1 cellular context compared by ENCODE assay signal in the genomic region with DNA sequence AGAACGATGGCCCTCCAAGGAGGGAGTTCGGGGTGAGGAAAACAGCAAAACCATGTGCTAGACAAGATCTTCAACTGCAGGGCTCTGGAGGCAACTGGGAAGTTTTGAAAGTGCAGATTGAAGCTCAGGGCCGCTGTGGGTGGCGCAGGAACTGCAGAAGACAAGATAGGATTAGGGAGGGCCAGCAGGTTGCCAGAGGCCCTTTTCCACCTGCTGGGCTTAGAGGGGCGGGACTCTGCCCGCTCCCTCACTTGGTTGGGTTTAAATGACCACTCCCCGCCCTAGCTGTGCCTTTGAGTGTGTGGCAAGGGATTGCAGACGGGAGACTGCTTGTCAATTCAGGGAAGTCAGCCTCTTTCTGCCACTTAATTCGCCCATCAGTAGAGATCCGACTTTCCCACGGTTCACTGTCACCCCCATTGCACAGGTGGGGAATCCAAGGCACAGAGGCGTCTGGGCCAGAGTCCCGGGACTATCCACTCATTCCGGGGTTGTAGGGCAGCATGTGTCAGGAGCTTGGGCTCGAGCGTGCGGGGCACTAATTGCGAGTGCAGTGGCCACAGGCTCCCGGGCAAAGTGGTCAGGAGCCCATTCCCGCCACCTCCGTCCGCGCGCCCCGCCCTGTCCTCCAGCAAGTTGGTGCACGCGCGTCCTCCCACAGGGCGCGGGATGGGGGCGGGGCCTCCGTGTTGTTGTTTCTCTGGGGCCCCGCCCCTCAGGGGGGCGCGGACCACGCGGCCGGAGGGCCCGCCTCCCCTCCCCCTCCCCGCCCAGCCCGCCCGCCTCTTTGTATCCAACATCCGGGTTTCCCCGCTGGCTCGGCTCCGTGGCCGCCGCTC.
TF ChIP-seq lines count a peak whose summit lies in the region.

A gene (plus strand): TSS at position 816 of the 839 bp plus-strand sequence. CDS start 433 bp downstream, outside the sequence.

TF ChIP-seq in HepG2, 621 proteins besides CTCF, POLR2A, EP300 and RAD21 (continued from another document and continues in another):
- peak; percentile 53; the same call in 1 of the 2 replicates for TF ChIP-seq FOXJ3 (CRISPR knock-in tag; IDR thresholded peaks at IDR 0.05; ENCODE audit: borderline replicate concordance)
- no peak for TF ChIP-seq ZNF776 (CRISPR knock-in tag; IDR thresholded peaks at IDR 0.05)
- TF ChIP-seq ZMYM4 (CRISPR knock-in tag; IDR thresholded peaks at IDR 0.05), result 0 out of 2 replicates have a peak, but pooled peaks have one; percentile 34
- TF ChIP-seq TCF12 (IDR thresholded peaks at IDR 0.05), result no peak
- no peak for TF ChIP-seq TCF12 (CRISPR knock-in tag; IDR thresholded peaks at IDR 0.05)
- TF ChIP-seq, protein P1, sequence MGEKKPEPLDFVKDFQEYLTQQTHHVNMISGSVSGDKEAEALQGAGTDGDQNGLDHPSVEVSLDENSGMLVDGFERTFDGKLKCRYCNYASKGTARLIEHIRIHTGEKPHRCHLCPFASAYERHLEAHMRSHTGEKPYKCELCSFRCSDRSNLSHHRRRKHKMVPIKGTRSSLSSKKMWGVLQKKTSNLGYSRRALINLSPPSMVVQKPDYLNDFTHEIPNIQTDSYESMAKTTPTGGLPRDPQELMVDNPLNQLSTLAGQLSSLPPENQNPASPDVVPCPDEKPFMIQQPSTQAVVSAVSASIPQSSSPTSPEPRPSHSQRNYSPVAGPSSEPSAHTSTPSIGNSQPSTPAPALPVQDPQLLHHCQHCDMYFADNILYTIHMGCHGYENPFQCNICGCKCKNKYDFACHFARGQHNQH (CRISPR knock-in tag; IDR thresholded peaks at IDR 0.05), result no peak
- TF ChIP-seq ZNF501 (CRISPR knock-in tag; IDR thresholded peaks at IDR 0.05), result no peak
- TF ChIP-seq ZKSCAN5 (CRISPR knock-in tag; IDR thresholded peaks at IDR 0.05), result no peak
- no peak for TF ChIP-seq LCORL (IDR thresholded peaks at IDR 0.05)
- TF ChIP-seq LCORL (CRISPR knock-in tag; IDR thresholded peaks at IDR 0.05), result 0 out of 2 replicates have a peak, but pooled peaks have one; percentile 35
- TF ChIP-seq RFXANK (CRISPR knock-in tag; IDR thresholded peaks at IDR 0.05), result no peak
- TF ChIP-seq GATAD2A (CRISPR knock-in tag; IDR thresholded peaks at IDR 0.05), result 0 out of 2 replicates have a peak, but pooled peaks have one; percentile 18
- TF ChIP-seq GATAD1 (CRISPR knock-in tag; IDR thresholded peaks at IDR 0.05), result no peak; the same call in 1 of the 2 replicates
- TF ChIP-seq NKX3-1 (CRISPR knock-in tag; IDR thresholded peaks at IDR 0.05), result no peak
- TF ChIP-seq FOXM1 (CRISPR knock-in tag; IDR thresholded peaks at IDR 0.05), result no peak
- TF ChIP-seq, protein P2, sequence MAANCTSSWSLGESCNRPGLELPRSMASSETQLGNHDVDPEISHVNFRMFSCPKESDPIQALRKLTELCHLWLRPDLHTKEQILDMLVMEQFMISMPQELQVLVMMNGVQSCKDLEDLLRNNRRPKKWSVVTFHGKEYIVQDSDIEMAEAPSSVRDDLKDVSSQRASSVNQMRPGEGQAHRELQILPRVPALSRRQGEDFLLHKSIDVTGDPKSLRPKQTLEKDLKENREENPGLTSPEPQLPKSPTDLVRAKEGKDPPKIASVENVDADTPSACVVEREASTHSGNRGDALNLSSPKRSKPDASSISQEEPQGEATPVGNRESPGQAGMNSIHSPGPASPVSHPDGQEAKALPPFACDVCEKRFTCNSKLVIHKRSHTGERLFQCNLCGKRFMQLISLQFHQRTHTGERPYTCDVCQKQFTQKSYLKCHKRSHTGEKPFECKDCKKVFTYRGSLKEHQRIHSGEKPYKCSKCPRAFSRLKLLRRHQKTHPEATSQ (CRISPR knock-in tag; IDR thresholded peaks at IDR 0.05; ENCODE audit: borderline replicate concordance), result no peak
- TF ChIP-seq ATF1 (CRISPR knock-in tag; IDR thresholded peaks at IDR 0.05), result no peak
- TF ChIP-seq JUNB (CRISPR knock-in tag; IDR thresholded peaks at IDR 0.05; ENCODE audit: borderline replicate concordance), result no peak
- TF ChIP-seq ZNF772 (CRISPR knock-in tag; IDR thresholded peaks at IDR 0.05), result no peak
- no peak for TF ChIP-seq KLF12 (CRISPR knock-in tag; IDR thresholded peaks at IDR 0.05; ENCODE audit: borderline replicate concordance)
- TF ChIP-seq RXRA (CRISPR knock-in tag; IDR thresholded peaks at IDR 0.05), result peak; percentile 51; the same call in 1 of the 2 replicates
- TF ChIP-seq, protein P3, sequence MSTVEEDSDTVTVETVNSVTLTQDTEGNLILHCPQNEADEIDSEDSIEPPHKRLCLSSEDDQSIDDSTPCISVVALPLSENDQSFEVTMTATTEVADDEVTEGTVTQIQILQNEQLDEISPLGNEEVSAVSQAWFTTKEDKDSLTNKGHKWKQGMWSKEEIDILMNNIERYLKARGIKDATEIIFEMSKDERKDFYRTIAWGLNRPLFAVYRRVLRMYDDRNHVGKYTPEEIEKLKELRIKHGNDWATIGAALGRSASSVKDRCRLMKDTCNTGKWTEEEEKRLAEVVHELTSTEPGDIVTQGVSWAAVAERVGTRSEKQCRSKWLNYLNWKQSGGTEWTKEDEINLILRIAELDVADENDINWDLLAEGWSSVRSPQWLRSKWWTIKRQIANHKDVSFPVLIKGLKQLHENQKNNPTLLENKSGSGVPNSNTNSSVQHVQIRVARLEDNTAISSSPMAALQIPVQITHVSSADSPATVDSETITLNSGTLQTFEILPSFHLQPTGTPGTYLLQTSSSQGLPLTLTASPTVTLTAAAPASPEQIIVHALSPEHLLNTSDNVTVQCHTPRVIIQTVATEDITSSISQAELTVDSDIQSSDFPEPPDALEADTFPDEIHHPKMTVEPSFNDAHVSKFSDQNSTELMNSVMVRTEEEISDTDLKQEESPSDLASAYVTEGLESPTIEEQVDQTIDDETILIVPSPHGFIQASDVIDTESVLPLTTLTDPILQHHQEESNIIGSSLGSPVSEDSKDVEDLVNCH (CRISPR knock-in tag; IDR thresholded peaks at IDR 0.05), result no peak
- TF ChIP-seq, protein P4, sequence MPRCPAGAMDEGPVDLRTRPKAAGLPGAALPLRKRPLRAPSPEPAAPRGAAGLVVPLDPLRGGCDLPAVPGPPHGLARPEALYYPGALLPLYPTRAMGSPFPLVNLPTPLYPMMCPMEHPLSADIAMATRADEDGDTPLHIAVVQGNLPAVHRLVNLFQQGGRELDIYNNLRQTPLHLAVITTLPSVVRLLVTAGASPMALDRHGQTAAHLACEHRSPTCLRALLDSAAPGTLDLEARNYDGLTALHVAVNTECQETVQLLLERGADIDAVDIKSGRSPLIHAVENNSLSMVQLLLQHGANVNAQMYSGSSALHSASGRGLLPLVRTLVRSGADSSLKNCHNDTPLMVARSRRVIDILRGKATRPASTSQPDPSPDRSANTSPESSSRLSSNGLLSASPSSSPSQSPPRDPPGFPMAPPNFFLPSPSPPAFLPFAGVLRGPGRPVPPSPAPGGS (CRISPR knock-in tag; IDR thresholded peaks at IDR 0.05), result 0 out of 2 replicates have a peak, but pooled peaks have one; percentile 4
- no peak for TF ChIP-seq HNF4G (IDR thresholded peaks at IDR 0.05; ENCODE audit: borderline replicate concordance, low read depth, low read length)
- no peak for TF ChIP-seq HNF4G (CRISPR knock-in tag; IDR thresholded peaks at IDR 0.05; ENCODE audit: borderline replicate concordance, low read depth)
- TF ChIP-seq PHF8 (CRISPR knock-in tag; IDR thresholded peaks at IDR 0.05), result no peak
- TF ChIP-seq, protein P5, sequence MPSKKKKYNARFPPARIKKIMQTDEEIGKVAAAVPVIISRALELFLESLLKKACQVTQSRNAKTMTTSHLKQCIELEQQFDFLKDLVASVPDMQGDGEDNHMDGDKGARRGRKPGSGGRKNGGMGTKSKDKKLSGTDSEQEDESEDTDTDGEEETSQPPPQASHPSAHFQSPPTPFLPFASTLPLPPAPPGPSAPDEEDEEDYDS (CRISPR knock-in tag; IDR thresholded peaks at IDR 0.05), result no peak
- TF ChIP-seq BRD4 (CRISPR knock-in tag; IDR thresholded peaks at IDR 0.05), result no peak
- TF ChIP-seq, protein P6, sequence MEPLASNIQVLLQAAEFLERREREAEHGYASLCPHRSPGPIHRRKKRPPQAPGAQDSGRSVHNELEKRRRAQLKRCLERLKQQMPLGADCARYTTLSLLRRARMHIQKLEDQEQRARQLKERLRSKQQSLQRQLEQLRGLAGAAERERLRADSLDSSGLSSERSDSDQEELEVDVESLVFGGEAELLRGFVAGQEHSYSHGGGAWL (CRISPR knock-in tag; IDR thresholded peaks at IDR 0.05), result peak; percentile 31; the same call in 1 of the 2 replicates
- TF ChIP-seq, protein P7, sequence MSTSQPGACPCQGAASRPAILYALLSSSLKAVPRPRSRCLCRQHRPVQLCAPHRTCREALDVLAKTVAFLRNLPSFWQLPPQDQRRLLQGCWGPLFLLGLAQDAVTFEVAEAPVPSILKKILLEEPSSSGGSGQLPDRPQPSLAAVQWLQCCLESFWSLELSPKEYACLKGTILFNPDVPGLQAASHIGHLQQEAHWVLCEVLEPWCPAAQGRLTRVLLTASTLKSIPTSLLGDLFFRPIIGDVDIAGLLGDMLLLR (CRISPR knock-in tag; IDR thresholded peaks at IDR 0.05), result no peak
- TF ChIP-seq MATR3 (CRISPR knock-in tag; IDR thresholded peaks at IDR 0.05), result no peak
- TF ChIP-seq ZSCAN20 (CRISPR knock-in tag; IDR thresholded peaks at IDR 0.05; ENCODE audit: borderline replicate concordance), result no peak
- peak; percentile 71; the same call in 1 of the 2 replicates for TF ChIP-seq KDM2A (CRISPR knock-in tag; IDR thresholded peaks at IDR 0.05; ENCODE audit: borderline replicate concordance, low read depth)
- peak; percentile 57; the same call in 1 of the 2 replicates for TF ChIP-seq MYC (CRISPR knock-in tag; IDR thresholded peaks at IDR 0.05; ENCODE audit: borderline replicate concordance)
- no peak for TF ChIP-seq ZBTB7B (CRISPR knock-in tag; IDR thresholded peaks at IDR 0.05)
- TF ChIP-seq, protein P8, sequence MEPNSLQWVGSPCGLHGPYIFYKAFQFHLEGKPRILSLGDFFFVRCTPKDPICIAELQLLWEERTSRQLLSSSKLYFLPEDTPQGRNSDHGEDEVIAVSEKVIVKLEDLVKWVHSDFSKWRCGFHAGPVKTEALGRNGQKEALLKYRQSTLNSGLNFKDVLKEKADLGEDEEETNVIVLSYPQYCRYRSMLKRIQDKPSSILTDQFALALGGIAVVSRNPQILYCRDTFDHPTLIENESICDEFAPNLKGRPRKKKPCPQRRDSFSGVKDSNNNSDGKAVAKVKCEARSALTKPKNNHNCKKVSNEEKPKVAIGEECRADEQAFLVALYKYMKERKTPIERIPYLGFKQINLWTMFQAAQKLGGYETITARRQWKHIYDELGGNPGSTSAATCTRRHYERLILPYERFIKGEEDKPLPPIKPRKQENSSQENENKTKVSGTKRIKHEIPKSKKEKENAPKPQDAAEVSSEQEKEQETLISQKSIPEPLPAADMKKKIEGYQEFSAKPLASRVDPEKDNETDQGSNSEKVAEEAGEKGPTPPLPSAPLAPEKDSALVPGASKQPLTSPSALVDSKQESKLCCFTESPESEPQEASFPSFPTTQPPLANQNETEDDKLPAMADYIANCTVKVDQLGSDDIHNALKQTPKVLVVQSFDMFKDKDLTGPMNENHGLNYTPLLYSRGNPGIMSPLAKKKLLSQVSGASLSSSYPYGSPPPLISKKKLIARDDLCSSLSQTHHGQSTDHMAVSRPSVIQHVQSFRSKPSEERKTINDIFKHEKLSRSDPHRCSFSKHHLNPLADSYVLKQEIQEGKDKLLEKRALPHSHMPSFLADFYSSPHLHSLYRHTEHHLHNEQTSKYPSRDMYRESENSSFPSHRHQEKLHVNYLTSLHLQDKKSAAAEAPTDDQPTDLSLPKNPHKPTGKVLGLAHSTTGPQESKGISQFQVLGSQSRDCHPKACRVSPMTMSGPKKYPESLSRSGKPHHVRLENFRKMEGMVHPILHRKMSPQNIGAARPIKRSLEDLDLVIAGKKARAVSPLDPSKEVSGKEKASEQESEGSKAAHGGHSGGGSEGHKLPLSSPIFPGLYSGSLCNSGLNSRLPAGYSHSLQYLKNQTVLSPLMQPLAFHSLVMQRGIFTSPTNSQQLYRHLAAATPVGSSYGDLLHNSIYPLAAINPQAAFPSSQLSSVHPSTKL (CRISPR knock-in tag; IDR thresholded peaks at IDR 0.05), result 0 out of 2 replicates have a peak, but pooled peaks have one; percentile 8
- no peak for TF ChIP-seq MEIS1 (CRISPR knock-in tag; IDR thresholded peaks at IDR 0.05; ENCODE audit: borderline replicate concordance)
- TF ChIP-seq ZFY (CRISPR knock-in tag; IDR thresholded peaks at IDR 0.05), result no peak; the same call in 1 of the 2 replicates
- no peak for TF ChIP-seq ZNF33A (CRISPR knock-in tag; IDR thresholded peaks at IDR 0.05; ENCODE audit: borderline replicate concordance)
- TF ChIP-seq, protein P9, sequence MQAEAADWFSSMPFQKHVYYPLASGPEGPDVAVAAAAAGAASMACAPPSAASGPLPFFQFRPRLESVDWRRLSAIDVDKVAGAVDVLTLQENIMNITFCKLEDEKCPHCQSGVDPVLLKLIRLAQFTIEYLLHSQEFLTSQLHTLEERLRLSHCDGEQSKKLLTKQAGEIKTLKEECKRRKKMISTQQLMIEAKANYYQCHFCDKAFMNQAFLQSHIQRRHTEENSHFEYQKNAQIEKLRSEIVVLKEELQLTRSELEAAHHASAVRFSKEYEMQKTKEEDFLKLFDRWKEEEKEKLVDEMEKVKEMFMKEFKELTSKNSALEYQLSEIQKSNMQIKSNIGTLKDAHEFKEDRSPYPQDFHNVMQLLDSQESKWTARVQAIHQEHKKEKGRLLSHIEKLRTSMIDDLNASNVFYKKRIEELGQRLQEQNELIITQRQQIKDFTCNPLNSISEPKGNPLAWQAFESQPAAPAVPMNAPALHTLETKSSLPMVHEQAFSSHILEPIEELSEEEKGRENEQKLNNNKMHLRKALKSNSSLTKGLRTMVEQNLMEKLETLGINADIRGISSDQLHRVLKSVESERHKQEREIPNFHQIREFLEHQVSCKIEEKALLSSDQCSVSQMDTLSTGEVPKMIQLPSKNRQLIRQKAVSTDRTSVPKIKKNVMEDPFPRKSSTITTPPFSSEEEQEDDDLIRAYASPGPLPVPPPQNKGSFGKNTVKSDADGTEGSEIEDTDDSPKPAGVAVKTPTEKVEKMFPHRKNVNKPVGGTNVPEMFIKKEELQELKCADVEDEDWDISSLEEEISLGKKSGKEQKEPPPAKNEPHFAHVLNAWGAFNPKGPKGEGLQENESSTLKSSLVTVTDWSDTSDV (CRISPR knock-in tag; IDR thresholded peaks at IDR 0.05), result no peak
- TF ChIP-seq BORCS8-MEF2B (CRISPR knock-in tag; IDR thresholded peaks at IDR 0.05), result 0 out of 2 replicates have a peak, but pooled peaks have one; percentile 33
- TF ChIP-seq ZNF460 (CRISPR knock-in tag; IDR thresholded peaks at IDR 0.05; ENCODE audit: borderline replicate concordance), result no peak
- TF ChIP-seq ARID2 (CRISPR knock-in tag; IDR thresholded peaks at IDR 0.05; ENCODE audit: borderline replicate concordance), result no peak
